ENCODE assay signal across 11 cellular contexts in the genomic region with DNA sequence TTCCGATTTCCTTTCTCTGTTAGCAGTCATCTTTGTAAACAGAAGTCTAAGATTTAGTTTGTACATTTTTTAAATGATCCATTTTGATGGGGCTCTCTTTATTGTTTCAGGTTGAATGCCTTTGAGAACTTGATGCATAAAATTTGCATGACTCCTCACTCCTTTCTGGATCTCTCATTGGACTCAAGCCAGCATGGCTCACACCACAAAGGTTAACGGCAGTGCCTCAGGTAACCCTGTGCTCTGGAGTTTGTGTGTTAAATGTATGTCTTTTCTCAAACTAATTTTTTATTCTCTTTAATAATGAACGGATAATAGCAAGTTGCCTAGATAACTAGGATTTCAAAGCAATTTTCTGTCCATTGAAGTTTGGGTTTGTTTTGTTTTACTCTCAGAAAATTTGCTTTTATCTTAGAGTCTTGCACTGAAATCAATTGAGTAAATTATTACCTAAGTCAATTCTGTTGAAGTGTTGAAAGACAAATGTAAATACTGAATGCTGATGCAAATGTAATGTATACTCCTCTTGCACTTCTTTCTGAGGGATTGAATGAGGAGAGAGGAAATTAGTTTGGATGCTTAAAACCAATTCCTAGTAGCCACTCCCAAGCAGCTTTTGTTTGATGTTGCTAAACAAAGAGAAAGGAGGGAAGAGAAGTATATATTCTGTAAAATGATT.
DNase-seq lines count a peak whose midpoint lies in the region; ATAC-seq and TF ChIP-seq lines count a peak whose summit lies in the region.
"Had no signal": no experiment of that assay in that cellular context is flagged by ENCODE, and none has a peak within 500 bp of the region (broad histone marks: within the 10 kb centered on the region; RNA-seq: fewer than 3 reads in every experiment).

No MANE protein-coding gene starts in this region.

- H3K9me3 ChIP-seq in mucosa of rectum (ENCODE audit: control insufficient read depth in 2 of 2, low read length in 2 of 2), result no peaks in the 10 kb centered on the region

- intact Hi-C loops in MCF 10A (cut with micrococcal nuclease) (no loop called here), posterior vena cava (cut with DNase I) (no loop called here)

- peak overlapping the region; percentile 73 for H3K4me3 Mint-ChIP-seq in stimulated activated naive CD8-positive, alpha-beta T cell treated with anti-CD3 and anti-CD28 coated beads, Interleukin-15, Interleukin-2, amounts not matched to agents 100 ng/mL and 50 ng/mL, for 24 hours
- H3K4me3 Mint-ChIP-seq in MCF 10A (ENCODE audit: unreplicated experiment), result peak overlapping the region; percentile 71
- H3K4me3 Mint-ChIP-seq: GM23338 had no signal

- H3K4me1 Mint-ChIP-seq in stimulated activated naive CD8-positive, alpha-beta T cell treated with anti-CD3 and anti-CD28 coated beads, Interleukin-15, Interleukin-2, amounts not matched to agents 100 ng/mL and 50 ng/mL, for 24 hours (ENCODE audit: low read depth), result peaks cover 29% of the 10 kb centered on the region
- peaks cover 33% of the 10 kb centered on the region for H3K4me1 Mint-ChIP-seq in MCF 10A (ENCODE audit: insufficient read depth, unreplicated experiment)

- no peak for ATAC-seq in stimulated activated naive CD8-positive, alpha-beta T cell treated with anti-CD3 and anti-CD28 coated beads, Interleukin-15, Interleukin-2, amounts not matched to agents 100 U/mL and 50 U/mL, for 24 hours
- ATAC-seq in HG03378 (IDR thresholded peaks at IDR 0.05; ENCODE audit: unreplicated experiment), result no peak
- ATAC-seq in HG03139 (IDR thresholded peaks at IDR 0.05; ENCODE audit: unreplicated experiment), result no peak
- ATAC-seq: GM23338 had no signal

- peak overlapping the region; percentile 47 to 73 for H3K4me3 ChIP-seq in mucosa of rectum (ENCODE audit: low read length in 2 of 2)
- H3K4me3 ChIP-seq: GM23338 had no signal

- H3K36me3 ChIP-seq in mucosa of rectum (ENCODE audit: control insufficient read depth in 2 of 2, insufficient read depth in 2 of 2, low read length in 2 of 2), result no peaks in the 10 kb centered on the region

- POLR2A ChIA-PET in MCF 10A (lab: Yijun Ruan, JAX), result interaction anchor here (1.0 to 3.3 kb wide), 6 partner anchors 10 to 230 kb away, joined by 3 to 42 read pairs (median 6); no protein-coding TSS in a partner anchor
- POLR2A ChIA-PET in HEK293T (lab: Yijun Ruan, JAX), result no interaction called here

- DNase-seq in stimulated activated naive CD8-positive, alpha-beta T cell treated with anti-CD3 and anti-CD28 coated beads, Interleukin-15, Interleukin-2, amounts not matched to agents 100 U/mL and 50 U/mL, for 24 hours, result no peak
- DNase-seq in MCF 10A (ENCODE audit: unreplicated experiment), result peak; percentile 79
- DNase-seq in posterior vena cava (ENCODE audit: low spot score), result no peak
- no peak for DNase-seq in HEK293T (ENCODE audit: extremely low spot score)
- DNase-seq: erythroblast, WERI-Rb-1 had no signal

- no peak for TF ChIP-seq CTCF in MCF 10A (IDR thresholded peaks at IDR 0.05; ENCODE audit: unreplicated experiment)

- H3K27me3 Mint-ChIP-seq in stimulated activated naive CD8-positive, alpha-beta T cell treated with anti-CD3 and anti-CD28 coated beads, Interleukin-15, Interleukin-2, amounts not matched to agents 100 ng/mL and 50 ng/mL, for 24 hours, result no peaks in the 10 kb centered on the region
- H3K27me3 Mint-ChIP-seq in MCF 10A (ENCODE audit: insufficient read depth, unreplicated experiment), result no peaks in the 10 kb centered on the region

- no peak overlapping the region for H3K9ac ChIP-seq in mucosa of rectum (ENCODE audit: low read depth in 1 of 2, low read length in 2 of 2)

- no peak overlapping the region for H3K27ac Mint-ChIP-seq in stimulated activated naive CD8-positive, alpha-beta T cell treated with anti-CD3 and anti-CD28 coated beads, Interleukin-15, Interleukin-2, amounts not matched to agents 100 ng/mL and 50 ng/mL, for 24 hours
- peak overlapping the region; percentile 79 for H3K27ac Mint-ChIP-seq in MCF 10A (ENCODE audit: low read depth, unreplicated experiment)

- peaks cover 5% of the 10 kb centered on the region in 2 donors for H3K4me1 ChIP-seq in mucosa of rectum (ENCODE audit: control insufficient read depth in 2 of 2, insufficient read depth in 2 of 2, low read length in 2 of 2)

- BruUV-seq in MCF 10A (replicated peaks; lab: Mats Ljungman, UMichigan), result no TSS peak

- no peaks in the 10 kb centered on the region for H3K9me3 Mint-ChIP-seq in stimulated activated naive CD8-positive, alpha-beta T cell treated with anti-CD3 and anti-CD28 coated beads, Interleukin-15, Interleukin-2, amounts not matched to agents 100 ng/mL and 50 ng/mL, for 24 hours
- H3K9me3 Mint-ChIP-seq in MCF 10A (ENCODE audit: unreplicated experiment), result no peaks in the 10 kb centered on the region
- H3K9me3 Mint-ChIP-seq: GM23338 had no signal

- H3K27me3 ChIP-seq in mucosa of rectum (ENCODE audit: control insufficient read depth in 2 of 2, insufficient read depth in 2 of 2, low read length in 2 of 2), result no peaks in the 10 kb centered on the region

- CTCF ChIA-PET in MCF 10A (lab: Yijun Ruan, JAX), result no interaction called here
- CTCF ChIA-PET in HEK293T (lab: Yijun Ruan, JAX), result no interaction called here

- no peak overlapping the region for H3K27ac ChIP-seq in mucosa of rectum (ENCODE audit: low read depth in 2 of 2, low read length in 2 of 2)
- H3K27ac ChIP-seq: WERI-Rb-1 had no signal

- H3K36me3 Mint-ChIP-seq in stimulated activated naive CD8-positive, alpha-beta T cell treated with anti-CD3 and anti-CD28 coated beads, Interleukin-15, Interleukin-2, amounts not matched to agents 100 ng/mL and 50 ng/mL, for 24 hours (ENCODE audit: low read depth), result no peaks in the 10 kb centered on the region
- H3K36me3 Mint-ChIP-seq in MCF 10A (ENCODE audit: insufficient read depth, unreplicated experiment), result peaks cover 40% of the 10 kb centered on the region

TF ChIP-seq in HEK293T, 16 proteins besides CTCF, POLR2A, EP300 and RAD21:
- TF ChIP-seq FOXM1 (IDR thresholded peaks at IDR 0.05; ENCODE audit: borderline replicate concordance) (no peak), BHLHE40 (IDR thresholded peaks at IDR 0.05; ENCODE audit: borderline replicate concordance) (no peak), L3MBTL2 (conservative IDR thresholded peaks at IDR 0.05) (no peak), SUZ12 (IDR thresholded peaks at IDR 0.05) (no peak), FOXA1 (IDR thresholded peaks at IDR 0.05) (no peak), TARDBP (IDR thresholded peaks at IDR 0.05) (no peak), NFRKB (IDR thresholded peaks at IDR 0.05) (no peak), ZNF384 (IDR thresholded peaks at IDR 0.05) (no peak)
- TF ChIP-seq, protein P1, sequence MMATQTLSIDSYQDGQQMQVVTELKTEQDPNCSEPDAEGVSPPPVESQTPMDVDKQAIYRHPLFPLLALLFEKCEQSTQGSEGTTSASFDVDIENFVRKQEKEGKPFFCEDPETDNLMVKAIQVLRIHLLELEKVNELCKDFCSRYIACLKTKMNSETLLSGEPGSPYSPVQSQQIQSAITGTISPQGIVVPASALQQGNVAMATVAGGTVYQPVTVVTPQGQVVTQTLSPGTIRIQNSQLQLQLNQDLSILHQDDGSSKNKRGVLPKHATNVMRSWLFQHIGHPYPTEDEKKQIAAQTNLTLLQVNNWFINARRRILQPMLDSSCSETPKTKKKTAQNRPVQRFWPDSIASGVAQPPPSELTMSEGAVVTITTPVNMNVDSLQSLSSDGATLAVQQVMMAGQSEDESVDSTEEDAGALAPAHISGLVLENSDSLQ (IDR thresholded peaks at IDR 0.05), result no peak
